ENCODE assay signal across 1 cellular context in the genomic region with DNA sequence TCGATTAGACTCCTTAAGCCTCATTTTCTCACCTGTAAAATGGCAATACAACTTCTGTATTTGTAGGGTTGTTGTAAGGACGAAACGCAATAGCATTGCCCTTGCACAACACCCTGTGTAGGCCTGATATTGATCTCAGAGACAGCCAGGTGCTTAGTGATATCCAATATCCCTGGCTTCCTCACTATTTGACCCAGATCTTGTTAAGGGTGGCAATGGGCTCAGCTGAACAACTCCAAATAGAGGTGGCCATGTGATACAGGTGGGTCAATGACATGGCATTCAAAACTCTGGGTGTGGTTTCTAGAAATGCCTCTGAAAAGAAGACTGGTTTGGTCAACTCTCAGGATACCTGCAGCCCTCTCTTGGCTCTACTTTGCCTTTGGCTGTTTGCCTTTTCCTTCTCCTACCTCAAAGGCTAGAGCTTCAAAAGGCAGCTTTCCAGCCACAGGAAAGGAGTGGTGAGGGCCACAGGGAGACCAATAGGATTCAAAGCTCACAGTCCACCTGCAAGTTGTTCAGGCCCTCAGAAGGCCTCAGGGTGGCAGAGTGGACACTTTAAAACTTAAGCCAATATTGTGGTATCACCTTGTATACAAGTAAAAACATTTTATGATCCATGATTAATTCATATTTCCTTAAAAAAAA.
TF ChIP-seq lines count a peak whose summit lies in the region.

No MANE protein-coding gene starts in this region.

TF ChIP-seq in HepG2, 621 proteins besides CTCF, POLR2A, EP300 and RAD21:
- TF ChIP-seq CEBPB (IDR thresholded peaks at IDR 0.05; ENCODE audit: borderline replicate concordance, low read depth, low read length): peak; percentile 67; the same call in 1 of the 2 replicates
- no peak for TF ChIP-seq ZNF703 (CRISPR knock-in tag; IDR thresholded peaks at IDR 0.05; ENCODE audit: borderline replicate concordance)
